30 cellular contexts compared by ENCODE assay signal in the genomic region with DNA sequence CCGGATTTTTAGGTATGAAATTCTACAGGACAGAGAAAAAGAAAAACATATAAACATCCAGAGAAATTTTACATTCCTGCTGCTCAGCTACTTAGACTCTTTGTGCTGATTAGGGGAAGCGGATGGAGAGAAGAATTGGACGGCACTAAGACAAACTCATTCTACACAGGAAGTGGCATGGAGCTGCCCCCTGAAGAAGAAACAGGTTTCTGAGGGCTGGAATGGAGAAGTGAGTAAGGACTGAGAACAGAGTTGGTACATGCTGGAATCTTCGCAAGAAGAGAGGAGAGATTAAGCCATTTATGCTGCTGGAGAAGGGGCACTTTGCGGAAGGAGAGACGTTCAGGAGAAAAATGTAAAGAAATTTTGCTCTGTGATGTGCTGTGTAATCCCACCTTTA.
"Had no signal": no experiment of that assay in that cellular context is flagged by ENCODE, and none has a peak within 500 bp of the region (broad histone marks: within the 10 kb centered on the region; RNA-seq: fewer than 3 reads in every experiment).

No MANE protein-coding gene starts in this region.

- H3K9me3 ChIP-seq: heart left ventricle, left lung, lower lobe of right lung, pancreas, prostate gland, stomach, testis, thyroid gland, transverse colon, upper lobe of left lung had no signal

- H3K27me3 ChIP-seq: heart left ventricle, left lung, pancreas, stomach, testis, thyroid gland, transverse colon, upper lobe of left lung had no signal

- FAIRE-seq: islet of Langerhans, kidney, pancreas, urothelium cell line had no signal

- H3K4me1 ChIP-seq: heart left ventricle, left lung, lower lobe of right lung, pancreas, prostate gland, stomach, testis, thyroid gland, transverse colon, upper lobe of left lung had no signal

- H3K4me1 Mint-ChIP-seq: nephron, neural crest cell had no signal

- H3K36me3 ChIP-seq: heart left ventricle, left lung, lower lobe of right lung, pancreas, prostate gland, stomach, thyroid gland, transverse colon, upper lobe of left lung had no signal

- H3K4me3 Mint-ChIP-seq: immature natural killer cell; naive thymus-derived CD8-positive, alpha-beta T cell; nephron; neural crest cell; stimulated activated effector memory CD8-positive, alpha-beta T cell treated with anti-CD3 and anti-CD28 coated beads, Interleukin-12 subunit alpha, Interleukin-12 subunit beta, amount 100 ng/mL, for 72 hours had no signal

- DNase-seq: heart left ventricle; hypothalamus; immature natural killer cell; kidney; left colon; left lung; lower lobe of right lung; mammary epithelial cell; mesenchymal stem cell; naive thymus-derived CD8-positive, alpha-beta T cell; pancreas; posterior cingulate gyrus; retina; right cardiac atrium; stimulated activated CD4-positive, alpha-beta T cell treated with anti-CD3 and anti-CD28 coated beads, Interleukin-12 subunit alpha, Interleukin-12 subunit beta, amount 100 ng/mL, for 4 hours; stimulated activated CD4-positive, alpha-beta T cell treated with anti-CD3 and anti-CD28 coated beads, Interleukin-4, amount 100 ng/mL, for 24 hours; stimulated activated naive CD4-positive, alpha-beta T cell; stomach; testis; thyroid gland; transverse colon; upper lobe of left lung had no signal

- H3K27me3 Mint-ChIP-seq: naive thymus-derived CD8-positive, alpha-beta T cell had no signal

- ATAC-seq: heart left ventricle; left colon; left lung; lower lobe of right lung; naive thymus-derived CD8-positive, alpha-beta T cell; pancreas; right cardiac atrium; sciatic nerve; stimulated activated effector memory CD8-positive, alpha-beta T cell treated with anti-CD3 and anti-CD28 coated beads, Interleukin-12 subunit alpha, Interleukin-12 subunit beta, amount 100 ng/mL, for 72 hours had no signal

- H3K36me3 Mint-ChIP-seq: naive thymus-derived CD8-positive, alpha-beta T cell; stimulated activated effector memory CD8-positive, alpha-beta T cell treated with anti-CD3 and anti-CD28 coated beads, Interleukin-12 subunit alpha, Interleukin-12 subunit beta, amount 100 ng/mL, for 72 hours had no signal

- H3K27ac Mint-ChIP-seq: naive thymus-derived CD8-positive, alpha-beta T cell; nephron; stimulated activated effector memory CD8-positive, alpha-beta T cell treated with anti-CD3 and anti-CD28 coated beads, Interleukin-12 subunit alpha, Interleukin-12 subunit beta, amount 100 ng/mL, for 72 hours had no signal

- H3K4me3 ChIP-seq: heart left ventricle, left lung, lower lobe of right lung, pancreas, prostate gland, skin epidermis, stomach, testis, thyroid gland, transverse colon, upper lobe of left lung had no signal

- H3K27ac ChIP-seq: heart left ventricle, left lung, lower lobe of right lung, pancreas, prostate gland, skin epidermis, stomach, testis, thyroid gland, transverse colon, upper lobe of left lung had no signal
